Comparison of ENCODE assay signal across 18 cellular contexts in genomic region chr10:44387853-44388251, GRCh38. TPM values are rescaled to one million over a fixed set of nuclear protein-coding genes. Genes with fewer than 3 reads are reported as not detected.
"Had no signal": no experiment of that assay in that cellular context is flagged by ENCODE, and none has a peak within 500 bp of the region (broad histone marks: within the 10 kb centered on the region; RNA-seq: fewer than 3 reads in every experiment).

No MANE protein-coding gene starts in this region.

- FAIRE-seq: TTC549 had no signal

- H3K27ac ChIP-seq: cardiac muscle cell, epithelial cell of prostate, gastroesophageal sphincter, SK-N-MC had no signal

- H3K4me3 ChIP-seq: cardiac muscle cell, gastroesophageal sphincter, SK-N-MC had no signal

- H3K36me3 ChIP-seq: cardiac muscle cell, gastroesophageal sphincter had no signal

- ATAC-seq: gastroesophageal sphincter; right cardiac atrium; stimulated activated memory B cell treated with anti-CD40 and anti-IgM and Interleukin-4, amounts not matched to agents 10 μg/mL and 1 μg/mL and 100 μg/mL, for 72 hours; T-helper 17 cell had no signal

- H3K9me3 ChIP-seq: gastroesophageal sphincter had no signal

- DNase-seq: activated B cell treated with CpG ODN at 0.5 μM for 24 hours; activated CD4-positive, alpha-beta T cell treated with anti-CD3 and anti-CD28 coated beads, Interleukin-2, amount 10 ng/mL, durations not matched to agents 7 days and 5 days; activated naive CD4-positive, alpha-beta T cell treated with anti-CD3 and anti-CD28 coated beads for 36 hours; cortex of kidney; effector memory CD4-positive, alpha-beta T cell; midbrain; stimulated activated CD4-positive, alpha-beta T cell treated with anti-CD3 and anti-CD28 coated beads, Interleukin-1b, Interleukin-23, amount 100 ng/mL, for 48 hours; substantia nigra; T-helper 17 cell; trophoblast cell had no signal

RNA-seq across cellular contexts. Expression of gene CXCL12, which starts 3.0 kb away (rescaled TPM):
- total RNA-seq: activated B cell treated with CpG ODN at 0.5 μM for 24 hours; activated CD4-positive, alpha-beta T cell treated with anti-CD3 and anti-CD28 coated beads, Interleukin-2, amount 10 ng/mL, durations not matched to agents 7 days and 5 days; activated naive CD4-positive, alpha-beta T cell treated with anti-CD3 and anti-CD28 coated beads for 36 hours; activated T-helper 1 cell treated with anti-CD3 and anti-CD28 coated beads, Interleukin-12 subunit alpha, Interleukin-12 subunit beta, Interleukin-2, Interleukin-4 antibody, amounts not matched to agents 30 ng/mL and 10 ng/mL and 1 ng/mL, durations not matched to agents 14 hours and 24 hours and 36 hours had no signal
